Comparison of ENCODE assay signal across 24 cellular contexts in the genomic region with DNA sequence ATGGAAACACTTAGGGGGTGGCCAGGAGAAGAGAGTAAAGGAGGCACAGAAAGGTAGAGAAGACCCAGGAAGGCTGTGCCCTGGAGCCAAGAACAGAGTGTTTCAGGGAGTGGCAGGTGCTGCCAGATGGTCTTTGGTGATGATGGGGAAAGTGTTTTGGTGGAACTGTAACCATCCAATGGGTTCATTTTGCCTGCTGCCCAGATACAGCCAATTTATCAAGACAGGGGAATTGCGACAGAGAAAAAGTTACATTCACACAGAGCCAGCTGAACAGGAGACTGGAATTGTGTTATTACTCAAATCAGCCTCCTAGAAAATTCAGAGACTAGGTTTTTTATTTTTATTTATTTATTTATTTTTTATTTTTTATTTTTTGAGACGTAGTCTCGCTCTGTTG. TPM values are rescaled to one million over a fixed set of nuclear protein-coding genes. Genes with fewer than 3 reads are reported as not detected.
"Had no signal": no experiment of that assay in that cellular context is flagged by ENCODE, and none has a peak within 500 bp of the region (broad histone marks: within the 10 kb centered on the region; RNA-seq: fewer than 3 reads in every experiment).

No MANE protein-coding gene starts in this region.

- FAIRE-seq: RCC 7860 had no signal

- H3K27ac ChIP-seq: brain microvascular endothelial cell, cardiac muscle cell, SJSA1 had no signal

- DNase-seq: activated CD4-positive, alpha-beta memory T cell treated with anti-CD3 and anti-CD28 coated beads for 36 hours; activated CD4-positive, alpha-beta T cell treated with anti-CD3 and anti-CD28 coated beads, Interleukin-2, amount 10 ng/mL, durations not matched to agents 7 days and 5 days; activated CD4-positive, CD25-positive, alpha-beta regulatory T cell; activated CD8-positive, alpha-beta memory T cell treated with anti-CD3 and anti-CD28 coated beads for 24 hours; activated effector memory CD4-positive, alpha-beta T cell treated with anti-CD3 and anti-CD28 coated beads, Interleukin-2, amount 50 U/mL, for 16 hours; activated naive CD4-positive, alpha-beta T cell treated with Interleukin-2 at 50 U/mL for 16 hours; activated naive CD8-positive, alpha-beta T cell treated with anti-CD3 and anti-CD28 coated beads, Interleukin-2, amount 50 U/mL, for 24 hours; activated T-cell treated with anti-CD3 and anti-CD28 coated beads, Interleukin-2, amount 50 U/mL, for 4 hours; brain microvascular endothelial cell; NCI-H1048; NCI-H146; NCI-H187 treated with DMSO at 0.1 percent for 48 hours; NCI-H2081 treated with DMSO at 0.1 percent for 48 hours; NCI-H446; NCI-H524; PC-3; SHP77; SW 1271 had no signal

- H3K4me3 Mint-ChIP-seq: activated CD4-positive, alpha-beta memory T cell treated with anti-CD3 and anti-CD28 coated beads for 36 hours; activated CD4-positive, alpha-beta T cell treated with anti-CD3 and anti-CD28 coated beads, Interleukin-2, amount 10 ng/mL, durations not matched to agents 7 days and 5 days; activated naive CD8-positive, alpha-beta T cell treated with anti-CD3 and anti-CD28 coated beads, Interleukin-2, amount 50 U/mL, for 24 hours; activated T-cell treated with anti-CD3 and anti-CD28 coated beads, Interleukin-2, amount 50 U/mL, for 4 hours; T-helper 2 cell treated with Interferon-gamma antibody and Interleukin-4, amounts not matched to agents 5 μg/mL and 100 μg/mL, for 36 hours had no signal

- H3K4me3 ChIP-seq: cardiac muscle cell, SJSA1 had no signal

- ATAC-seq: activated naive CD4-positive, alpha-beta T cell treated with anti-CD3 and anti-CD28 coated beads, Interleukin-2, amount 50 U/mL, for 72 hours; activated naive CD8-positive, alpha-beta T cell treated with anti-CD3 and anti-CD28 coated beads, Interleukin-2, amount 50 U/mL, for 24 hours; activated T-cell treated with anti-CD3 and anti-CD28 coated beads, Interleukin-2, amount 50 U/mL, for 4 hours; PC-3; SK-N-SH treated with all-trans-retinoic acid at 6 μM for 48 hours had no signal

- H3K27ac Mint-ChIP-seq: activated CD4-positive, alpha-beta memory T cell treated with anti-CD3 and anti-CD28 coated beads for 36 hours; activated CD4-positive, alpha-beta T cell treated with anti-CD3 and anti-CD28 coated beads, Interleukin-2, amount 10 ng/mL, durations not matched to agents 7 days and 5 days; activated naive CD4-positive, alpha-beta T cell treated with anti-CD3 and anti-CD28 coated beads, Interleukin-2, amount 50 U/mL, for 72 hours; activated naive CD8-positive, alpha-beta T cell treated with anti-CD3 and anti-CD28 coated beads, Interleukin-2, amount 50 U/mL, for 24 hours; T-helper 2 cell treated with Interferon-gamma antibody and Interleukin-4, amounts not matched to agents 5 μg/mL and 100 μg/mL, for 36 hours had no signal

- H3K27me3 Mint-ChIP-seq: activated CD4-positive, alpha-beta memory T cell treated with anti-CD3 and anti-CD28 coated beads for 36 hours; activated CD4-positive, alpha-beta T cell treated with anti-CD3 and anti-CD28 coated beads, Interleukin-2, amount 10 ng/mL, durations not matched to agents 7 days and 5 days; activated naive CD8-positive, alpha-beta T cell treated with anti-CD3 and anti-CD28 coated beads, Interleukin-2, amount 50 U/mL, for 24 hours had no signal

- H3K27me3 ChIP-seq: brain microvascular endothelial cell, cardiac muscle cell, SJSA1 had no signal

- H3K36me3 ChIP-seq: brain microvascular endothelial cell, cardiac muscle cell, SJSA1 had no signal

RNA-seq across cellular contexts. Expression of gene PXMP4, which starts 16.9 kb away (rescaled TPM):
- total RNA-seq: PC-3 had no signal
